8 cellular contexts compared by ENCODE assay signal in the genomic region with DNA sequence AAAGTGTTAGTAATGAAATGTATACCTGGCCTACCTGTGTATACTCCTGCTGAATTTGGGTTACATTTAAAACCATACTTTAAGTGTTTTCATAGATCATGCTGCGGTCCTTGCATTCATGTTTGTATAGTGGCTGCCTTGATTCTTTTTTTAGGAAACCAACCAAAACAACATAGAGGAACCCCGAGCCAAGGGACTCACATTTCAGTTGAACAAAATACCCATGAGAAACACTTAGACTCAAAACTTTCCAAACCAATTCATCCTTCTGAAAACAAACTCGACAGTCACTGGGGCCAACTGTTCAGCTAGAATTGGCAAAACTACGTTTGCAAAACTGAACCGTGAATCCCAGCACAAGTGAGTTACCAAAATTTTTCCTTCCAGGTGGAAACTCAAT. TPM values are rescaled to one million over a fixed set of nuclear protein-coding genes. Genes with fewer than 3 reads are reported as not detected.
DNase-seq lines count a peak whose midpoint lies in the region; ATAC-seq and TF ChIP-seq lines count a peak whose summit lies in the region.

No MANE protein-coding gene starts in this region.

- H3K27me3 ChIP-seq in Panc1 (ENCODE audit: control insufficient read depth, insufficient read depth, low read length) (no peaks in the 10 kb centered on the region), esophagus muscularis mucosa (no peaks in the 10 kb centered on the region)

- in situ Hi-C loops in Panc1 (cut with HindIII; ENCODE audit: low pct_unique_long_range_greater_than_20kb, low sequenced_read_pairs) = no loop called here

- H3K4me3 Mint-ChIP-seq in osteocyte (ENCODE audit: unreplicated experiment) = peak overlapping the region; percentile 96

- DNase-seq in Panc1 (ENCODE audit: low read depth, low spot score) (no peak), esophagus muscularis mucosa (ENCODE audit: extremely low spot score) (no peak), osteocyte (ENCODE audit: extremely low spot score, unreplicated experiment) (no peak), left colon (no peak)

- BruUV-seq in Panc1 (replicated peaks; lab: Mats Ljungman, UMichigan) = TSS peak; percentile 63

- H3K27me3 Mint-ChIP-seq in osteocyte (ENCODE audit: unreplicated experiment) = no peaks in the 10 kb centered on the region

- no peaks in the 10 kb centered on the region for H3K36me3 Mint-ChIP-seq in osteocyte (ENCODE audit: unreplicated experiment)

- intact Hi-C loops in Panc1 (cut with micrococcal nuclease; ENCODE audit: unreplicated experiment) = no loop called here
- intact Hi-C loops in esophagus muscularis mucosa (cut with DNase I) = no loop called here
- intact Hi-C loops in left colon (cut with DNase I, micrococcal nuclease) = no loop called here

- no peak for ATAC-seq in Panc1
- no peak for ATAC-seq in left colon
- no peak for ATAC-seq in HG03442 (IDR thresholded peaks at IDR 0.05; ENCODE audit: unreplicated experiment)
- ATAC-seq in GM21717 (IDR thresholded peaks at IDR 0.05; ENCODE audit: unreplicated experiment) = no peak
- ATAC-seq in GM21786 (IDR thresholded peaks at IDR 0.05; ENCODE audit: unreplicated experiment) = no peak

- WGBS in esophagus muscularis mucosa = 10% methylated on average over 5 of the region's 5 CpGs

- TF ChIP-seq POLR2A in esophagus muscularis mucosa (IDR thresholded peaks at IDR 0.05; ENCODE audit: low read depth) = no peak

- H3K9me3 Mint-ChIP-seq in osteocyte (ENCODE audit: unreplicated experiment) = no peaks in the 10 kb centered on the region

- H3K9me3 ChIP-seq in ES-I3 (ENCODE audit: control insufficient read depth, insufficient read depth, low read length) = no peaks in the 10 kb centered on the region; the same call in 1 of the 2 replicates
- H3K9me3 ChIP-seq in Panc1 (ENCODE audit: control insufficient read depth, insufficient read depth, low read depth, low read length) = no peaks in the 10 kb centered on the region
- no peaks in the 10 kb centered on the region for H3K9me3 ChIP-seq in esophagus muscularis mucosa

- TF ChIP-seq EP300 in esophagus muscularis mucosa (IDR thresholded peaks at IDR 0.05) = no peak

- peaks cover 25% of the 10 kb centered on the region for H3K4me1 Mint-ChIP-seq in osteocyte (ENCODE audit: unreplicated experiment)

- H3K9ac ChIP-seq in ES-I3 (ENCODE audit: low read depth, low read length) = peak overlapping the region; percentile 86

- POLR2A ChIA-PET in Panc1 (lab: Charles Lee) = no interaction called here

- H3K4me1 ChIP-seq in ES-I3 (ENCODE audit: insufficient read depth, low read length) (no peaks in the 10 kb centered on the region; the same call in 1 of the 2 replicates), Panc1 (ENCODE audit: control insufficient read depth, insufficient read depth, low read length) (peaks cover 11% of the 10 kb centered on the region; the same call in 1 of the 2 replicates), esophagus muscularis mucosa (peaks cover 14 to 39% (median 25%) of the 10 kb centered on the region in 4 donors)

- H3K27ac Mint-ChIP-seq in osteocyte (ENCODE audit: unreplicated experiment) = peak overlapping the region; percentile 92

- no peaks in the 10 kb centered on the region for H3K36me3 ChIP-seq in ES-I3 (ENCODE audit: insufficient read depth, low read length)
- H3K36me3 ChIP-seq in Panc1 (ENCODE audit: control insufficient read depth, insufficient read depth, low read length) = peaks cover 4% of the 10 kb centered on the region; the same call in 1 of the 2 replicates
- H3K36me3 ChIP-seq in esophagus muscularis mucosa = no peaks in the 10 kb centered on the region

- TF ChIP-seq CTCF in Panc1 (IDR thresholded peaks at IDR 0.05) = no peak
- no peak for TF ChIP-seq CTCF in esophagus muscularis mucosa (IDR thresholded peaks at IDR 0.05)
- no peak for TF ChIP-seq CTCF in osteocyte (IDR thresholded peaks at IDR 0.05)

- H3K4me3 ChIP-seq in Panc1 (ENCODE audit: low read depth in 2 of 2, low read length in 2 of 2) = peak overlapping the region; percentile 68 to 77
- peak overlapping the region; percentile 63 to 72 (median 67) for H3K4me3 ChIP-seq in esophagus muscularis mucosa

- CTCF ChIA-PET in Panc1 (lab: Charles Lee) = no interaction called here

- peak overlapping the region; percentile 75 for H3K27ac ChIP-seq in Panc1 (ENCODE audit: low read length)
- peak overlapping the region; percentile 73 to 88 (median 84) for H3K27ac ChIP-seq in esophagus muscularis mucosa (replicated peaks in 1 of 4)

RNA-seq across cellular contexts. Expression of gene ADGRA3, which starts 1.4 kb away (rescaled TPM):
- total RNA-seq in Panc1 (2021; ENCODE audit: unreplicated experiment) = 41.2 TPM
- polyA plus RNA-seq in Panc1 (2012; ENCODE audit: insufficient read length) = 28.1 TPM
- total RNA-seq in esophagus muscularis mucosa = 10 to 100 TPM; 24.9 to 41.0 (median 35.3) TPM
- 32.2 and 34.0 TPM in 2 replicates for total RNA-seq in osteocyte
- total RNA-seq in left colon = 10 to 100 TPM; 60.6 to 68.9 TPM
